Comparison of ENCODE assay signal across 8 cellular contexts in the genomic region with DNA sequence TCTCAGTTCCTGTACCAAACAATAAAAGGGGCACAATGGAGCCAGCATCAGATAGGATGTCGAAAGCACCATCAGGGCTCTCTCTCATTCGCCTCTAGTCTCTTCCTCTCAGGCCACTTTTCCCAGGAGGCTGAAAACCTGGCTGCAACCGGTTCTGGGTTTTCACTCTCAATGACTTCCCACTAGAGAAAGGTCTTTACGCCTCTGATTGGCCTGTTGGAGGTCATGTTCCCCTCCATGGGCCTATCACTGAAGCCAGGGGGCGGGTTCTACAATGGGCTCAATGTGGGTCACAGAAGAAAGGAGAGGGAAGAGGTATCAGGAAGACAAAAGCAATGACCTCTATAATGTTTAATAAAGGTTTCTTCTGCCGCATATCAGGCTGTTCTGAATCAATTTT. TPM values are rescaled to one million over a fixed set of nuclear protein-coding genes. Genes with fewer than 3 reads are reported as not detected.
DNase-seq lines count a peak whose midpoint lies in the region; ATAC-seq and TF ChIP-seq lines count a peak whose summit lies in the region.

No MANE protein-coding gene starts in this region.

- H3K9me3 ChIP-seq in Karpas-422 (ENCODE audit: low read length): no peaks in the 10 kb centered on the region
- H3K9me3 ChIP-seq in muscle layer of colon (ENCODE audit: low read length): no peaks in the 10 kb centered on the region

- H3K9ac ChIP-seq in Karpas-422 (ENCODE audit: low read length) (0 out of 2 replicates have a peak overlapping the region, but pooled peaks have one; percentile 16), muscle layer of colon (ENCODE audit: low read length) (peak overlapping the region; percentile 13)

- CTCF ChIA-PET in GM10248 (lab: Yijun Ruan, JAX): no interaction called here

- H3K36me3 ChIP-seq in Karpas-422 (ENCODE audit: insufficient read depth, low read length) (peaks cover 3% of the 10 kb centered on the region; the same call in 1 of the 2 replicates), muscle layer of colon (ENCODE audit: insufficient read depth, low read length) (no peaks in the 10 kb centered on the region)

- no peak overlapping the region for H3K4me3 Mint-ChIP-seq in endothelial cell (ENCODE audit: unreplicated experiment)

- H3K27me3 ChIP-seq in Karpas-422 (ENCODE audit: low read length) (no peaks in the 10 kb centered on the region), muscle layer of colon (ENCODE audit: control insufficient read depth in 1 of 2, insufficient read depth in 2 of 2, low read length in 2 of 2) (no peaks in the 10 kb centered on the region)

- no peaks in the 10 kb centered on the region for H3K9me2 ChIP-seq in Karpas-422 (replicated peaks; ENCODE audit: insufficient read depth, low read length)

- TF ChIP-seq CTCF in endothelial cell (IDR thresholded peaks at IDR 0.05; ENCODE audit: unreplicated experiment) (no peak), GM10248 (IDR thresholded peaks at IDR 0.05; ENCODE audit: control extremely low read depth, extremely low read depth, low read depth, missing control alignments) (no peak)

- no peak overlapping the region for H2AFZ ChIP-seq in Karpas-422 (ENCODE audit: low read length)

- peak overlapping the region; percentile 55 for H3K27ac ChIP-seq in Karpas-422 (ENCODE audit: low read length)
- H3K27ac ChIP-seq in muscle layer of colon (ENCODE audit: low read depth, low read length): peak overlapping the region; percentile 52

- H3K4me3 ChIP-seq in Karpas-422 (ENCODE audit: low read length) (no peak overlapping the region), muscle layer of colon (ENCODE audit: low read depth in 1 of 2, low read length in 2 of 2) (peak overlapping the region; percentile 38 to 70)

- H3K4me2 ChIP-seq in Karpas-422 (ENCODE audit: low read depth, low read length, poor library complexity, severe bottlenecking): peak overlapping the region; percentile 42

- POLR2A ChIA-PET in GM10248 (lab: Yijun Ruan, JAX): no interaction called here

- H3K4me1 Mint-ChIP-seq in endothelial cell (ENCODE audit: unreplicated experiment): peaks cover 45% of the 10 kb centered on the region

- DNase-seq in DMS153 (lab: John Stamatoyannopoulos, UW) (peak; percentile 92), Karpas-422 (peak; percentile 89), endothelial cell (ENCODE audit: low spot score) (peak; percentile 46), GM10248 (ENCODE audit: extremely low spot score) (no peak), DMS114 treated with DMSO at 0.1 percent for 48 hours (lab: John Stamatoyannopoulos, UW; ENCODE audit: unreplicated experiment) (no peak)

- no peak for ATAC-seq in GM19463 (IDR thresholded peaks at IDR 0.05; ENCODE audit: unreplicated experiment)
- no peak for ATAC-seq in HG03039 (IDR thresholded peaks at IDR 0.05; ENCODE audit: unreplicated experiment)

- H3K79me2 ChIP-seq in Karpas-422 (ENCODE audit: low read length): peaks cover 100% of the 10 kb centered on the region

- H3K9me3 Mint-ChIP-seq in endothelial cell (ENCODE audit: unreplicated experiment): no peaks in the 10 kb centered on the region

- H3K27ac Mint-ChIP-seq in endothelial cell (ENCODE audit: unreplicated experiment): peak overlapping the region; percentile 22

- H3K27me3 Mint-ChIP-seq in endothelial cell (ENCODE audit: unreplicated experiment): no peaks in the 10 kb centered on the region

- H3K36me3 Mint-ChIP-seq in endothelial cell (ENCODE audit: low read depth, unreplicated experiment): peaks cover 5% of the 10 kb centered on the region

- peaks cover 54% of the 10 kb centered on the region for H3K4me1 ChIP-seq in Karpas-422 (ENCODE audit: low read length)
- peaks cover 22% of the 10 kb centered on the region for H3K4me1 ChIP-seq in muscle layer of colon (ENCODE audit: insufficient read depth, low read length)

- no peaks in the 10 kb centered on the region for H4K20me1 ChIP-seq in Karpas-422 (ENCODE audit: insufficient read depth, low read depth, low read length)

RNA-seq across cellular contexts. Expression of a gene that starts 29.3 kb away (rescaled TPM):
- total RNA-seq in Karpas-422 (2014; rRNA removed; shearing (Covaris generic); ENCODE audit: low replicate concordance): 44.6 and 70.4 TPM in 2 replicates
- 22.8 TPM for total RNA-seq in endothelial cell (ENCODE audit: unreplicated experiment)

Comparison
In these comparisons a context has a peak if more than half of its experiments do, and no peak if none do; other contexts are left out.
1. DNase-seq: peak in DMS153 (single experiment), Karpas-422 (single experiment) and endothelial cell (single experiment); none in GM10248 (single experiment) and DMS114 treated with DMSO at 0.1 percent for 48 hours (single experiment).